Comparison of ENCODE assay signal across 15 cellular contexts in genomic region chr2:105779394-105779793, GRCh38. TPM values are rescaled to one million over a fixed set of nuclear protein-coding genes. Genes with fewer than 3 reads are reported as not detected.
DNase-seq lines count a peak whose midpoint lies in the region; ATAC-seq and TF ChIP-seq lines count a peak whose summit lies in the region.
"Had no signal": no experiment of that assay in that cellular context is flagged by ENCODE, and none has a peak within 500 bp of the region (broad histone marks: within the 10 kb centered on the region; RNA-seq: fewer than 3 reads in every experiment).

No MANE protein-coding gene starts in this region.

- H3K4me1 ChIP-seq in right atrium auricular region (peaks cover 0 to 62% of the 10 kb centered on the region in 2 donors), OCI-LY7 (ENCODE audit: insufficient read depth, low read length, poor library complexity, severe bottlenecking) (peaks cover 29% of the 10 kb centered on the region)

- H3K36me3 ChIP-seq in right atrium auricular region (no peaks in the 10 kb centered on the region), OCI-LY7 (ENCODE audit: insufficient read depth, low read length) (no peaks in the 10 kb centered on the region)
- H3K36me3 ChIP-seq: cardiac muscle cell had no signal

- peak overlapping the region; percentile 64 for H3K27ac Mint-ChIP-seq in activated B cell treated with CpG ODN at 0.5 μM for 24 hours

- no peaks in the 10 kb centered on the region for H4K20me1 ChIP-seq in OCI-LY7 (ENCODE audit: insufficient read depth, low read length)

- no peak overlapping the region for H3K4me3 Mint-ChIP-seq in activated B cell treated with CpG ODN at 0.5 μM for 24 hours

- no peak overlapping the region for H2AFZ ChIP-seq in OCI-LY7 (ENCODE audit: low read length)

- no peak for ATAC-seq in activated B cell treated with CpG ODN at 0.5 μM for 24 hours (ENCODE audit: low read depth)
- peak; percentile 25 for ATAC-seq in left colon
- no peak for ATAC-seq in HG03457 (IDR thresholded peaks at IDR 0.05; ENCODE audit: unreplicated experiment)
- ATAC-seq in GM21423 (IDR thresholded peaks at IDR 0.05; ENCODE audit: unreplicated experiment) = no peak
- ATAC-seq: SK-N-SH treated with all-trans-retinoic acid at 6 μM for 48 hours had no signal

- no peaks in the 10 kb centered on the region for H3K9me3 Mint-ChIP-seq in activated B cell treated with CpG ODN at 0.5 μM for 24 hours

- H3K79me2 ChIP-seq in OCI-LY7 (ENCODE audit: insufficient read depth, low read depth, low read length) = peaks cover 7% of the 10 kb centered on the region; the same call in 1 of the 2 replicates

- H3K9me3 ChIP-seq in right atrium auricular region = no peaks in the 10 kb centered on the region
- H3K9me3 ChIP-seq in OCI-LY7 (ENCODE audit: low read length) = no peaks in the 10 kb centered on the region

- no TSS peak for BruUV-seq in OCI-LY7 (replicated peaks; lab: Mats Ljungman, UMichigan)

- H3K9me2 ChIP-seq in OCI-LY7 (ENCODE audit: insufficient read depth, low read length) = no peaks in the 10 kb centered on the region

- H3K4me2 ChIP-seq in OCI-LY7 (ENCODE audit: low read length) = no peak overlapping the region

- no peak overlapping the region for H3K4me3 ChIP-seq in right atrium auricular region
- no peak overlapping the region for H3K4me3 ChIP-seq in OCI-LY7 (ENCODE audit: low read depth, low read length, poor library complexity, severe bottlenecking)
- H3K4me3 ChIP-seq: cardiac muscle cell, skin epidermis had no signal

- no peak overlapping the region for H3K27ac ChIP-seq in right atrium auricular region
- H3K27ac ChIP-seq in OCI-LY7 (ENCODE audit: low read depth, low read length, poor library complexity, severe bottlenecking) = no peak overlapping the region
- H3K27ac ChIP-seq: cardiac muscle cell had no signal

- H3K27me3 Mint-ChIP-seq in activated B cell treated with CpG ODN at 0.5 μM for 24 hours = no peaks in the 10 kb centered on the region

- H3K4me1 Mint-ChIP-seq in activated B cell treated with CpG ODN at 0.5 μM for 24 hours = peaks cover 90% of the 10 kb centered on the region

- CTCF ChIA-PET in activated B cell treated with CpG ODN at 0.5 μM for 24 hours (lab: Charles Lee) = interaction anchor here (1.6 to 2.8 kb wide), 2 partner anchors 8 to 11 kb away, joined by 4 to 15 read pairs; no protein-coding TSS in a partner anchor
- CTCF ChIA-PET in OCI-LY7 (lab: Charles Lee; ENCODE audit: unreplicated experiment) = no interaction called here

- H3K36me3 Mint-ChIP-seq in activated B cell treated with CpG ODN at 0.5 μM for 24 hours (ENCODE audit: low read depth) = peaks cover 14% of the 10 kb centered on the region

- POLR2A ChIA-PET in activated B cell treated with CpG ODN at 0.5 μM for 24 hours (lab: Charles Lee) (interaction anchor here (0.7 to 1.9 kb wide), 2 partner anchors 11 to 111 kb away, joined by 5 to 7 read pairs; no protein-coding TSS in a partner anchor), OCI-LY7 (lab: Charles Lee) (interaction anchor here (0.5 to 1.3 kb wide), 8 partner anchors 11 to 439 kb away, joined by 3 to 7 read pairs (median 3); no protein-coding TSS in a partner anchor)

- TF ChIP-seq CTCF in right atrium auricular region (IDR thresholded peaks at IDR 0.05) = no peak
- no peak for TF ChIP-seq CTCF in activated B cell treated with CpG ODN at 0.5 μM for 24 hours (IDR thresholded peaks at IDR 0.05)
- no peak for TF ChIP-seq CTCF in OCI-LY7 (conservative IDR thresholded peaks at IDR 0.05; ENCODE audit: low read length)

- peak; percentile 33 for DNase-seq in cardiac septum (ENCODE audit: low spot score)
- no peak for DNase-seq in right atrium auricular region (ENCODE audit: low spot score)
- DNase-seq in activated B cell treated with CpG ODN at 0.5 μM for 24 hours = no peak
- no peak for DNase-seq in left colon
- DNase-seq in OCI-LY7 (ENCODE audit: low spot score) = no peak
- DNase-seq in retina = no peak
- DNase-seq: activated gamma-delta T cell, foreskin fibroblast, NCI-H345, nucleus accumbens had no signal

- no peaks in the 10 kb centered on the region for H3K27me3 ChIP-seq in right atrium auricular region
- H3K27me3 ChIP-seq: cardiac muscle cell had no signal

- intact Hi-C loops in cardiac septum (cut with DNase I) (no loop called here), activated B cell treated with CpG ODN at 0.5 μM for 24 hours (cut with micrococcal nuclease) (loop anchor here (5.0 to 10.0 kb wide), 2 partner anchors 303 to 415 kb away; partner anchors contain the start of gene UXS1), left colon (cut with DNase I, micrococcal nuclease) (no loop called here), OCI-LY7 (cut with micrococcal nuclease; ENCODE audit: unreplicated experiment) (no loop called here)

RNA-seq across cellular contexts. Expression of gene NCK2, which starts 34.7 kb away (rescaled TPM):
- 33.2 TPM for total RNA-seq in cardiac septum
- total RNA-seq in right atrium auricular region = 10 to 100 TPM; 31.7 to 39.3 TPM
- total RNA-seq in activated B cell treated with CpG ODN at 0.5 μM for 24 hours = 52.9 and 53.4 TPM in 2 replicates
- 10 to 100 TPM; 51.8 to 76.6 TPM for total RNA-seq in left colon
- total RNA-seq in OCI-LY7 (2014; rRNA removed; shearing (Covaris generic)) = 23.4 and 24.7 TPM in 2 replicates
- total RNA-seq in OCI-LY7 (2022) = 33.5 and 34.2 TPM in 2 replicates
